Comparison of ENCODE assay signal across 1 cellular context in the genomic region with DNA sequence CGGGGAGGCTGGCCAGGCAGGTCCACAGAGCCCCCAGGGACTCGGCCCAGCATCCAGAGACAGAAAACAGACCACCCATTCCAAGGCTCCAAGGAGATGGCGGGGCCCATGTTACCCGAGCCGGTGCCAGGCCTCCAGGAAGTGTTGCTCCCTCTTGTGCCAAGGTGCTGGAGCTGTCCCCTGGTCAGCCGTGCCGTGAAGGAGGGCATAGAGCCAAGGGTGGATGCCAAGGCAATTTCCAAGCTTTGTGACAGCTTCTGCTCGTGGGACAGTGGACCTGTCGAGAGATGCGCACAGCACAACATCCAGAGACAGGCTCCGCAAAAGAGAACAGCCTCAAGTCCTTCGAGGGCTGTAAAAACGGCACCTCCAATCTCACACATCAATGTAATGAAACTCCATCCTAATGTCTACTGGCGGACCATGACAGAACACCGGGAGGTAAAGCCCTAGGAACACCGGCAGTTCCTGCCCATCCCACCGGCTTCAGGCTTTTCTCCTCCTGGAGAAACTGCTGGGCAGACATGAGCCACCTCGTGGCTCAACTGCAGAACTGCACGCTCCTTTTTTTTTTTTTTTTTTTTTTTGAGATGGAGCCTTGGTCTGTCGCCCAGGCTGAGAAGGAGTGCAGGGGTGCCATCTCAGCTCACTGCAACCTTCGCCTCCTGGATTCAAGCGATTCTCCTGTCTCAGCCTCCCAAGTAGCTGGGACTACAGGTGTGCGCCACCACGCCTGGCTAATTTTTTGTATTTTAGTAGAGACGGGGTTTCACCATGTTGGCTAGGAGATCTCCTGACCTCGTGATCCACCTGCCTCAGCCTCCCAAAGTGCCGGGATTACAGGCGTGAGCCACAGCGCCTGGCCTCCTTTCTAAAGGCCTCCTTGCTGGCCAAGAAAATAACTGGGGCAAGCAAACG.
TF ChIP-seq lines count a peak whose summit lies in the region.

No MANE protein-coding gene starts in this region.

TF ChIP-seq in HepG2, 621 proteins besides CTCF, POLR2A, EP300 and RAD21 (continued from another document):
- TF ChIP-seq HMGXB4 (CRISPR knock-in tag; IDR thresholded peaks at IDR 0.05; ENCODE audit: borderline replicate concordance in 1 of 2, low read depth in 1 of 2) = peak; percentile 41 to 75; a peak in 3 of 4 replicates
- no peak for TF ChIP-seq RFXAP (CRISPR knock-in tag; IDR thresholded peaks at IDR 0.05; ENCODE audit: borderline replicate concordance)
- TF ChIP-seq, protein P1, sequence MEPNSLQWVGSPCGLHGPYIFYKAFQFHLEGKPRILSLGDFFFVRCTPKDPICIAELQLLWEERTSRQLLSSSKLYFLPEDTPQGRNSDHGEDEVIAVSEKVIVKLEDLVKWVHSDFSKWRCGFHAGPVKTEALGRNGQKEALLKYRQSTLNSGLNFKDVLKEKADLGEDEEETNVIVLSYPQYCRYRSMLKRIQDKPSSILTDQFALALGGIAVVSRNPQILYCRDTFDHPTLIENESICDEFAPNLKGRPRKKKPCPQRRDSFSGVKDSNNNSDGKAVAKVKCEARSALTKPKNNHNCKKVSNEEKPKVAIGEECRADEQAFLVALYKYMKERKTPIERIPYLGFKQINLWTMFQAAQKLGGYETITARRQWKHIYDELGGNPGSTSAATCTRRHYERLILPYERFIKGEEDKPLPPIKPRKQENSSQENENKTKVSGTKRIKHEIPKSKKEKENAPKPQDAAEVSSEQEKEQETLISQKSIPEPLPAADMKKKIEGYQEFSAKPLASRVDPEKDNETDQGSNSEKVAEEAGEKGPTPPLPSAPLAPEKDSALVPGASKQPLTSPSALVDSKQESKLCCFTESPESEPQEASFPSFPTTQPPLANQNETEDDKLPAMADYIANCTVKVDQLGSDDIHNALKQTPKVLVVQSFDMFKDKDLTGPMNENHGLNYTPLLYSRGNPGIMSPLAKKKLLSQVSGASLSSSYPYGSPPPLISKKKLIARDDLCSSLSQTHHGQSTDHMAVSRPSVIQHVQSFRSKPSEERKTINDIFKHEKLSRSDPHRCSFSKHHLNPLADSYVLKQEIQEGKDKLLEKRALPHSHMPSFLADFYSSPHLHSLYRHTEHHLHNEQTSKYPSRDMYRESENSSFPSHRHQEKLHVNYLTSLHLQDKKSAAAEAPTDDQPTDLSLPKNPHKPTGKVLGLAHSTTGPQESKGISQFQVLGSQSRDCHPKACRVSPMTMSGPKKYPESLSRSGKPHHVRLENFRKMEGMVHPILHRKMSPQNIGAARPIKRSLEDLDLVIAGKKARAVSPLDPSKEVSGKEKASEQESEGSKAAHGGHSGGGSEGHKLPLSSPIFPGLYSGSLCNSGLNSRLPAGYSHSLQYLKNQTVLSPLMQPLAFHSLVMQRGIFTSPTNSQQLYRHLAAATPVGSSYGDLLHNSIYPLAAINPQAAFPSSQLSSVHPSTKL (CRISPR knock-in tag; IDR thresholded peaks at IDR 0.05) = 0 out of 2 replicates have a peak, but pooled peaks have one; percentile 20
- TF ChIP-seq, protein P2, sequence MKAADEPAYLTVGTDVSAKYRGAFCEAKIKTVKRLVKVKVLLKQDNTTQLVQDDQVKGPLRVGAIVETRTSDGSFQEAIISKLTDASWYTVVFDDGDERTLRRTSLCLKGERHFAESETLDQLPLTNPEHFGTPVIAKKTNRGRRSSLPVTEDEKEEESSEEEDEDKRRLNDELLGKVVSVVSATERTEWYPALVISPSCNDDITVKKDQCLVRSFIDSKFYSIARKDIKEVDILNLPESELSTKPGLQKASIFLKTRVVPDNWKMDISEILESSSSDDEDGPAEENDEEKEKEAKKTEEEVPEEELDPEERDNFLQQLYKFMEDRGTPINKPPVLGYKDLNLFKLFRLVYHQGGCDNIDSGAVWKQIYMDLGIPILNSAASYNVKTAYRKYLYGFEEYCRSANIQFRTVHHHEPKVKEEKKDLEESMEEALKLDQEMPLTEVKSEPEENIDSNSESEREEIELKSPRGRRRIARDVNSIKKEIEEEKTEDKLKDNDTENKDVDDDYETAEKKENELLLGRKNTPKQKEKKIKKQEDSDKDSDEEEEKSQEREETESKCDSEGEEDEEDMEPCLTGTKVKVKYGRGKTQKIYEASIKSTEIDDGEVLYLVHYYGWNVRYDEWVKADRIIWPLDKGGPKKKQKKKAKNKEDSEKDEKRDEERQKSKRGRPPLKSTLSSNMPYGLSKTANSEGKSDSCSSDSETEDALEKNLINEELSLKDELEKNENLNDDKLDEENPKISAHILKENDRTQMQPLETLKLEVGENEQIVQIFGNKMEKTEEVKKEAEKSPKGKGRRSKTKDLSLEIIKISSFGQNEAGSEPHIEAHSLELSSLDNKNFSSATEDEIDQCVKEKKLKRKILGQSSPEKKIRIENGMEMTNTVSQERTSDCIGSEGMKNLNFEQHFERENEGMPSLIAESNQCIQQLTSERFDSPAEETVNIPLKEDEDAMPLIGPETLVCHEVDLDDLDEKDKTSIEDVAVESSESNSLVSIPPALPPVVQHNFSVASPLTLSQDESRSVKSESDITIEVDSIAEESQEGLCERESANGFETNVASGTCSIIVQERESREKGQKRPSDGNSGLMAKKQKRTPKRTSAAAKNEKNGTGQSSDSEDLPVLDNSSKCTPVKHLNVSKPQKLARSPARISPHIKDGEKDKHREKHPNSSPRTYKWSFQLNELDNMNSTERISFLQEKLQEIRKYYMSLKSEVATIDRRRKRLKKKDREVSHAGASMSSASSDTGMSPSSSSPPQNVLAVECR (CRISPR knock-in tag; IDR thresholded peaks at IDR 0.05; ENCODE audit: borderline replicate concordance) = peak; percentile 59
- no peak for TF ChIP-seq HMG20A (CRISPR knock-in tag; IDR thresholded peaks at IDR 0.05; ENCODE audit: borderline replicate concordance)
- TF ChIP-seq ZNF703 (CRISPR knock-in tag; IDR thresholded peaks at IDR 0.05; ENCODE audit: borderline replicate concordance) = no peak
- 0 out of 2 replicates have a peak, but pooled peaks have one; percentile 52 for TF ChIP-seq MAF1 (CRISPR knock-in tag; IDR thresholded peaks at IDR 0.05; ENCODE audit: borderline replicate concordance)
- no peak for TF ChIP-seq EEA1 (CRISPR knock-in tag; IDR thresholded peaks at IDR 0.05; ENCODE audit: borderline replicate concordance)
